Comparison of ENCODE assay signal across 16 cellular contexts in the genomic region with DNA sequence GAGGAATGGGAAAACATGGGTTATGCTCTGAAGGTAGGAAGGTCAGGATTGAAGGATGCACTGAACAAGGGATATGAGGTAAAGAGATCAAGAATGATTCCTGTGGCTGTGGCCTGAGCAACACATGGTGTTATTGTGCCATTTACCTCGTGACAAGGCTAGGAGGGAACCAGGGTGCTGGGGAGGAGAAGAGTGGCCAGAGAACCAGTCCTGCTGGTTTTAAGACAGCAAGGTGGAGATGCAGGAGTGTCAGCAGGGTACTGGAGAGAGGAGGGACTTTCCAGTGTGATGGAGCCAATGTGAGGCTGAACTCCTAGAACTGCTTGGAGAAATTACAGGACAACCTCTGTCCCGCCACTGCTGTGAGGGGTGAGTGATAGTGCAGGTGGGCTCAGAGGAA.
"Had no signal": no experiment of that assay in that cellular context is flagged by ENCODE, and none has a peak within 500 bp of the region (broad histone marks: within the 10 kb centered on the region; RNA-seq: fewer than 3 reads in every experiment).

No MANE protein-coding gene starts in this region.

- H3K36me3 ChIP-seq: cardiac muscle cell, sigmoid colon, tibial artery, vagina had no signal

- H3K27ac ChIP-seq: cardiac muscle cell, hepatocyte, sigmoid colon, tibial artery, vagina had no signal

- ATAC-seq: activated CD8-positive, alpha-beta memory T cell treated with anti-CD3 and anti-CD28 coated beads, Interleukin-2, amount 10 ng/mL, durations not matched to agents 7 days and 5 days; stimulated activated naive B cell treated with anti-CD40 and anti-IgM and Interleukin-4, amounts not matched to agents 10 μg/mL and 1 μg/mL and 100 μg/mL, for 72 hours; WTC11 had no signal

- H3K9me3 ChIP-seq: sigmoid colon, tibial artery, vagina had no signal

- H3K4me3 ChIP-seq: cardiac muscle cell, hepatocyte, sigmoid colon, tibial artery, vagina had no signal

- DNase-seq: activated CD4-positive, alpha-beta memory T cell treated with anti-CD3 and anti-CD28 coated beads, Interleukin-2, amount 10 ng/mL, durations not matched to agents 7 days and 5 days; activated CD4-positive, alpha-beta T cell treated with anti-CD3 and anti-CD28 coated beads for 48 hours; activated CD8-positive, alpha-beta memory T cell treated with anti-CD3 and anti-CD28 coated beads, Interleukin-2, amount 10 ng/mL, durations not matched to agents 7 days and 5 days; activated naive CD4-positive, alpha-beta T cell; activated naive CD8-positive, alpha-beta T cell treated with anti-CD3 and anti-CD28 coated beads for 36 hours; amniotic stem cell; effector CD8-positive, alpha-beta T cell; nucleus accumbens; sigmoid colon; stimulated activated CD4-positive, alpha-beta T cell treated with anti-CD3 and anti-CD28 coated beads, Interleukin-4, amount 100 ng/mL, for 4 hours; stimulated activated naive B cell treated with anti-CD40 and anti-IgM and Interleukin-4, amounts not matched to agents 10 μg/mL and 1 μg/mL and 100 μg/mL, for 72 hours; tibial artery had no signal

- H3K27me3 ChIP-seq: cardiac muscle cell, hepatocyte, sigmoid colon, tibial artery, vagina had no signal
